In genomic region chr1:21217812-21218596, GRCh38 we compare ENCODE assay signal across 8 cellular contexts. TPM values are rescaled to one million over a fixed set of nuclear protein-coding genes. Genes with fewer than 3 reads are reported as not detected.
DNase-seq lines count a peak whose midpoint lies in the region; ATAC-seq and TF ChIP-seq lines count a peak whose summit lies in the region.

No MANE protein-coding gene starts in this region.

- peaks cover 7% of the 10 kb centered on the region; the same call in 1 of the 2 replicates for H3K4me1 Mint-ChIP-seq in WTC11
- no peaks in the 10 kb centered on the region for H3K4me1 Mint-ChIP-seq in endodermal cell

- DNase-seq in AML-193 (lab: John Stamatoyannopoulos, UW) (peak; percentile 21 to 37), WTC11 (ENCODE audit: low spot score) (peak; percentile 93), endodermal cell (peak; percentile 98), occipital lobe (lab: John Stamatoyannopoulos, UW) (peak; percentile 19), SW480 (ENCODE audit: low spot score) (no peak)

- H3K36me3 Mint-ChIP-seq in WTC11 (peaks cover 3% of the 10 kb centered on the region), endodermal cell (ENCODE audit: low read depth) (peaks cover 22% of the 10 kb centered on the region)

- H3K4me3 Mint-ChIP-seq in WTC11: no peak overlapping the region
- no peak overlapping the region for H3K4me3 Mint-ChIP-seq in endodermal cell

- H3K9me3 Mint-ChIP-seq in WTC11: no peaks in the 10 kb centered on the region
- no peaks in the 10 kb centered on the region for H3K9me3 Mint-ChIP-seq in endodermal cell

- WGBS in endodermal cell (ENCODE audit: insufficient coverage in 1 of 2, insufficient read length in 1 of 2), 2 experiments: 86 to 90% methylated on average over 16 to 20 of the region's 20 CpGs

- H3K36me3 ChIP-seq in HEK293 (ENCODE audit: control insufficient read depth in 2 of 2, insufficient read depth in 1 of 2, low read length in 2 of 2): peaks cover 0 to 40% of the 10 kb centered on the region in 2 experiments; a peak in 2 of 3 replicates
- H3K36me3 ChIP-seq in endodermal cell (ENCODE audit: control insufficient read depth, insufficient read depth, low read length): peaks cover 16% of the 10 kb centered on the region

- ATAC-seq in WTC11 (peak; percentile 91), GM21528 (IDR thresholded peaks at IDR 0.05; ENCODE audit: low FRiP score, unreplicated experiment) (no peak), HG02884 (IDR thresholded peaks at IDR 0.05; ENCODE audit: unreplicated experiment) (no peak)

- CTCF ChIA-PET in HEK293 (lab: Yijun Ruan, JAX): interaction anchor here (0.5 to 6.9 kb wide), 37 partner anchors 8 to 1454 kb away, joined by 3 to 56 read pairs (median 4); no protein-coding TSS in a partner anchor
- CTCF ChIA-PET in WTC11 (lab: Charles Lee): interaction anchor here (0.6 to 3.9 kb wide), 66 partner anchors 9 to 745 kb away, joined by 3 to 77 read pairs (median 5); partner anchors contain the start of genes ECE1 and KIF17

- POLR2A ChIA-PET in HEK293 (lab: Yijun Ruan, JAX) (interaction anchor here (0.6 kb wide), 1 partner anchor 176 kb away, joined by 4 read pairs; no protein-coding TSS in a partner anchor), WTC11 (lab: Charles Lee) (no interaction called here)

- H3K27me3 ChIP-seq in endodermal cell (ENCODE audit: control insufficient read depth, insufficient read depth, low read length, poor library complexity, severe bottlenecking): no peaks in the 10 kb centered on the region

- H3K4me1 ChIP-seq in HEK293 (ENCODE audit: control insufficient read depth, insufficient read depth, low read length) (no peaks in the 10 kb centered on the region), endodermal cell (ENCODE audit: control insufficient read depth, insufficient read depth, low read length) (peaks cover 5% of the 10 kb centered on the region)

- H3K9ac ChIP-seq in endodermal cell (ENCODE audit: extremely low read depth, low read length, poor library complexity, severe bottlenecking): no peak overlapping the region

- H3K27me3 Mint-ChIP-seq in WTC11 (ENCODE audit: low read depth) (no peaks in the 10 kb centered on the region), endodermal cell (ENCODE audit: insufficient read depth) (no peaks in the 10 kb centered on the region)

- no peak overlapping the region for H3K27ac Mint-ChIP-seq in WTC11
- peak overlapping the region; percentile 48 for H3K27ac Mint-ChIP-seq in endodermal cell

- H3K9me3 ChIP-seq in HEK293 (ENCODE audit: control insufficient read depth, insufficient read depth, low read depth, low read length) (no peaks in the 10 kb centered on the region), endodermal cell (ENCODE audit: control insufficient read depth, low read length) (no peaks in the 10 kb centered on the region)

- H3K4me3 ChIP-seq in HEK293 (ENCODE audit: low read depth, low read length) (no peak overlapping the region), endodermal cell (ENCODE audit: low read length) (no peak overlapping the region)

- TF ChIP-seq CTCF in HEK293 (tag by site-specific recombination; IDR thresholded peaks at IDR 0.05) (peak; percentile 58), WTC11 (IDR thresholded peaks at IDR 0.05) (no peak), endodermal cell (conservative IDR thresholded peaks at IDR 0.05) (peak; percentile 81)

- H3K27ac ChIP-seq in HEK293 (ENCODE audit: extremely low read depth, low read depth, low read length) (no peak overlapping the region), endodermal cell (ENCODE audit: low read depth, low read length) (no peak overlapping the region)

TF ChIP-seq in HEK293, 187 proteins besides CTCF, POLR2A, EP300 and RAD21 (continues in another document):
- TF ChIP-seq ZXDB (tag by site-specific recombination; IDR thresholded peaks at IDR 0.05) (no peak), KLF1 (tag by site-specific recombination; IDR thresholded peaks at IDR 0.05) (no peak), MZF1 (tag by site-specific recombination; IDR thresholded peaks at IDR 0.05; ENCODE audit: borderline replicate concordance) (no peak), ZNF394 (tag by site-specific recombination; IDR thresholded peaks at IDR 0.05; ENCODE audit: borderline replicate concordance) (no peak), ZNF341 (tag by site-specific recombination; IDR thresholded peaks at IDR 0.05; ENCODE audit: low read depth) (no peak), HIC1 (tag by site-specific recombination; IDR thresholded peaks at IDR 0.05) (peak; percentile 46; the same call in 1 of the 2 replicates), ZNF654 (tag by site-specific recombination; IDR thresholded peaks at IDR 0.05; ENCODE audit: low read depth) (peak; percentile 19; the same call in 1 of the 2 replicates), ZNF391 (tag by site-specific recombination; IDR thresholded peaks at IDR 0.05; ENCODE audit: borderline replicate concordance, low read depth) (no peak)

TF ChIP-seq in WTC11, 78 proteins besides CTCF, POLR2A, EP300 and RAD21 (continues in another document):
- no peak for TF ChIP-seq HMGA2 (CRISPR knock-in tag; IDR thresholded peaks at IDR 0.05)
- no peak for TF ChIP-seq ZBTB21 (CRISPR knock-in tag; IDR thresholded peaks at IDR 0.05; ENCODE audit: borderline replicate concordance)
- TF ChIP-seq, protein P1, sequence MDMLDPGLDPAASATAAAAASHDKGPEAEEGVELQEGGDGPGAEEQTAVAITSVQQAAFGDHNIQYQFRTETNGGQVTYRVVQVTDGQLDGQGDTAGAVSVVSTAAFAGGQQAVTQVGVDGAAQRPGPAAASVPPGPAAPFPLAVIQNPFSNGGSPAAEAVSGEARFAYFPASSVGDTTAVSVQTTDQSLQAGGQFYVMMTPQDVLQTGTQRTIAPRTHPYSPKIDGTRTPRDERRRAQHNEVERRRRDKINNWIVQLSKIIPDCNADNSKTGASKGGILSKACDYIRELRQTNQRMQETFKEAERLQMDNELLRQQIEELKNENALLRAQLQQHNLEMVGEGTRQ (CRISPR knock-in tag; IDR thresholded peaks at IDR 0.05): peak; percentile 59
- TF ChIP-seq NFE2L1 (CRISPR knock-in tag; IDR thresholded peaks at IDR 0.05): peak; percentile 41; the same call in 1 of the 2 replicates
- TF ChIP-seq, protein P2, sequence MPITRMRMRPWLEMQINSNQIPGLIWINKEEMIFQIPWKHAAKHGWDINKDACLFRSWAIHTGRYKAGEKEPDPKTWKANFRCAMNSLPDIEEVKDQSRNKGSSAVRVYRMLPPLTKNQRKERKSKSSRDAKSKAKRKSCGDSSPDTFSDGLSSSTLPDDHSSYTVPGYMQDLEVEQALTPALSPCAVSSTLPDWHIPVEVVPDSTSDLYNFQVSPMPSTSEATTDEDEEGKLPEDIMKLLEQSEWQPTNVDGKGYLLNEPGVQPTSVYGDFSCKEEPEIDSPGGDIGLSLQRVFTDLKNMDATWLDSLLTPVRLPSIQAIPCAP (CRISPR knock-in tag; IDR thresholded peaks at IDR 0.05): no peak
- TF ChIP-seq FOXP1 (CRISPR knock-in tag; IDR thresholded peaks at IDR 0.05; ENCODE audit: borderline replicate concordance): peak; percentile 76
- TF ChIP-seq ESRRA (CRISPR knock-in tag; IDR thresholded peaks at IDR 0.05; ENCODE audit: borderline replicate concordance): no peak
- no peak for TF ChIP-seq PRDM15 (CRISPR knock-in tag; IDR thresholded peaks at IDR 0.05)
- TF ChIP-seq FOXK1 (CRISPR knock-in tag; IDR thresholded peaks at IDR 0.05): 0 out of 2 replicates have a peak, but pooled peaks have one; percentile 41
- 0 out of 2 replicates have a peak, but pooled peaks have one; percentile 29 for TF ChIP-seq ETV6 (CRISPR knock-in tag; IDR thresholded peaks at IDR 0.05)
- 0 out of 2 replicates have a peak, but pooled peaks have one; percentile 17 for TF ChIP-seq FOXP4 (CRISPR knock-in tag; IDR thresholded peaks at IDR 0.05)

RNA-seq across cellular contexts. Expression of gene EIF4G3, which starts 41.3 kb away (rescaled TPM):
- total RNA-seq in WTC11 (2021) (76.7 to 78.8 TPM (median 77.7 TPM) in 3 replicates), endodermal cell (100 to 1,000 TPM; 101 to 103 TPM), occipital lobe (47.4 TPM)
- 83.5 TPM for polyA plus RNA-seq in endodermal cell (2013, experiment 1 of 2)
- 80.6 TPM for polyA plus RNA-seq in endodermal cell (2013, experiment 2 of 2)
